Comparison of ENCODE assay signal across 25 cellular contexts in the genomic region with DNA sequence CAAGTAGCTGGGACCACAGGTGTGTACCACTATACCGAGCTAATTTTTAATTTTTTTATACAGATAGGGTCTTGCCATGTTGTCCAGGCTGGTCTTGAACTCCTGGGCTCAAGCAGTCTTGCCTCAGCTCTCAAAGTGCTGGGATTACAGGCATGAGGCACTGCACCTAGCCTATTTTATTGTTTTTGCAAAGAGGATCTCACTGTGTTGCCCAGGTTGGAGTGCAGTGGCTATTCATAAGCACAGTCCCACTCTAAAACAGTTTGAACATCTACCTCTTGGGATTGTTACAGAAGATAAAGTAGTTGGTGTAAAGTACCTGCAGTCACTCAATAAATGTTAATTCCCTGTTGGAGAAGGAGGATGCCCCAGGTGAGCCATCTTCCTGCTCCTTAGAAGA.
"Had no signal": no experiment of that assay in that cellular context is flagged by ENCODE, and none has a peak within 500 bp of the region (broad histone marks: within the 10 kb centered on the region; RNA-seq: fewer than 3 reads in every experiment).

No MANE protein-coding gene starts in this region.

- H3K27me3 Mint-ChIP-seq: naive thymus-derived CD8-positive, alpha-beta T cell; stimulated activated memory B cell treated with anti-CD40 and anti-IgM and Interleukin-4, amounts not matched to agents 10 μg/mL and 1 μg/mL and 100 μg/mL, for 72 hours; stimulated activated naive CD8-positive, alpha-beta T cell treated with anti-CD3 and anti-CD28 coated beads, Interleukin-15, Interleukin-2, amounts not matched to agents 100 ng/mL and 50 ng/mL, for 24 hours had no signal

- H3K4me1 ChIP-seq: gastrocnemius medialis, lower lobe of right lung, psoas muscle, tibial nerve, upper lobe of right lung, vagina had no signal

- H3K4me1 Mint-ChIP-seq: nephron progenitor cell had no signal

- H3K27me3 ChIP-seq: gastrocnemius medialis, ovary, spleen, tibial nerve, upper lobe of right lung, vagina had no signal

- H3K4me3 Mint-ChIP-seq: naive thymus-derived CD8-positive, alpha-beta T cell; nephron progenitor cell; stimulated activated memory B cell treated with anti-CD40 and anti-IgM and Interleukin-4, amounts not matched to agents 10 μg/mL and 1 μg/mL and 100 μg/mL, for 72 hours; stimulated activated naive CD8-positive, alpha-beta T cell treated with anti-CD3 and anti-CD28 coated beads, Interleukin-15, Interleukin-2, amounts not matched to agents 100 ng/mL and 50 ng/mL, for 24 hours had no signal

- H3K9me3 ChIP-seq: gastrocnemius medialis, lower lobe of right lung, ovary, psoas muscle, spleen, thoracic aorta, tibial nerve, upper lobe of right lung, vagina had no signal

- H3K27ac ChIP-seq: coronary artery, epithelial cell of prostate, gastrocnemius medialis, lower lobe of right lung, ovary, psoas muscle, skin epidermis, spleen, thoracic aorta, tibial nerve, upper lobe of right lung, vagina had no signal

- H3K27ac Mint-ChIP-seq: nephron progenitor cell; stimulated activated memory B cell treated with anti-CD40 and anti-IgM and Interleukin-4, amounts not matched to agents 10 μg/mL and 1 μg/mL and 100 μg/mL, for 72 hours; stimulated activated naive CD8-positive, alpha-beta T cell treated with anti-CD3 and anti-CD28 coated beads, Interleukin-15, Interleukin-2, amounts not matched to agents 100 ng/mL and 50 ng/mL, for 24 hours had no signal

- H3K9me3 Mint-ChIP-seq: naive thymus-derived CD8-positive, alpha-beta T cell; nephron progenitor cell; stimulated activated memory B cell treated with anti-CD40 and anti-IgM and Interleukin-4, amounts not matched to agents 10 μg/mL and 1 μg/mL and 100 μg/mL, for 72 hours; stimulated activated naive CD8-positive, alpha-beta T cell treated with anti-CD3 and anti-CD28 coated beads, Interleukin-15, Interleukin-2, amounts not matched to agents 100 ng/mL and 50 ng/mL, for 24 hours had no signal

- H3K36me3 ChIP-seq: ovary had no signal

- H3K4me3 ChIP-seq: coronary artery, gastrocnemius medialis, lower lobe of right lung, ovary, psoas muscle, skin epidermis, spleen, thoracic aorta, tibial nerve, upper lobe of right lung, vagina had no signal

- DNase-seq: dermis blood vessel endothelial cell; foreskin fibroblast; head of caudate nucleus; left ventricle myocardium superior; lower lobe of right lung; naive thymus-derived CD8-positive, alpha-beta T cell; nephron progenitor cell; occipital lobe; ovary; posterior cingulate gyrus; psoas muscle; right cardiac atrium; spleen; stimulated activated CD4-positive, alpha-beta T cell treated with anti-CD3 and anti-CD28 coated beads, Interleukin-4, amount 100 ng/mL, for 4 hours; upper lobe of right lung had no signal

- ATAC-seq: esophagus mucosa; left ventricle myocardium superior; lower lobe of right lung; naive thymus-derived CD8-positive, alpha-beta T cell; right cardiac atrium; stimulated activated memory B cell treated with anti-CD40 and anti-IgM and Interleukin-4, amounts not matched to agents 10 μg/mL and 1 μg/mL and 100 μg/mL, for 72 hours; upper lobe of right lung had no signal
